Comparison of ENCODE assay signal across 15 cellular contexts in genomic region chr17:78785011-78785662, GRCh38. TPM values are rescaled to one million over a fixed set of nuclear protein-coding genes. Genes with fewer than 3 reads are reported as not detected.
A peak's percentile ranks its signal among the peaks of the same experiment; 100 is the strongest.
DNase-seq lines count a peak whose midpoint lies in the region; ATAC-seq and TF ChIP-seq lines count a peak whose summit lies in the region.
"Had no signal": no experiment of that assay in that cellular context is flagged by ENCODE, and none has a peak within 500 bp of the region (broad histone marks: within the 10 kb centered on the region; RNA-seq: fewer than 3 reads in every experiment).

No MANE protein-coding gene starts in this region.

- no peak overlapping the region for H2BK5ac ChIP-seq in H9 (ENCODE audit: insufficient read length, low read length)

- no peak for ATAC-seq in CD8-positive, alpha-beta T cell
- no peak for ATAC-seq in activated naive CD8-positive, alpha-beta T cell treated with anti-CD3 and anti-CD28 coated beads, Interleukin-2, amount 50 U/mL, for 24 hours
- ATAC-seq in natural killer cell treated with Interleukin-12 subunit alpha and Interleukin-12 subunit beta and Interleukin-15 and Interleukin-18, amount 100 ng/mL, for 72 hours: no peak
- ATAC-seq in activated CD4-positive, CD25-positive, alpha-beta regulatory T cell treated with anti-CD3 and anti-CD28 coated beads, Interleukin-2, amount 50 U/mL, for 24 hours: no peak
- no peak for ATAC-seq in heart right ventricle

- H3K4me1 ChIP-seq in CD8-positive, alpha-beta T cell (ENCODE audit: insufficient read depth, low read length): peaks cover 73% of the 10 kb centered on the region
- H3K4me1 ChIP-seq in heart right ventricle (peaks cover 0 to 39% (median 31%) of the 10 kb centered on the region in 9 donors), H9 (ENCODE audit: insufficient read depth, low read length) (no peaks in the 10 kb centered on the region; the same call in 1 of the 2 replicates)

- H4K20me1 ChIP-seq in H9 (ENCODE audit: control insufficient read depth, insufficient read depth, insufficient read length): no peaks in the 10 kb centered on the region

- H3K27ac ChIP-seq in CD8-positive, alpha-beta T cell (ENCODE audit: low read depth, low read length): no peak overlapping the region
- peak overlapping the region; percentile 41 for H3K27ac ChIP-seq in KOPT-K1 (ENCODE audit: low read depth, low read length, poor library complexity, severe bottlenecking)
- H3K27ac ChIP-seq in heart right ventricle: peak overlapping the region in 1 of 10 donors; percentile 26
- no peak overlapping the region for H3K27ac ChIP-seq in H9 (ENCODE audit: insufficient read length, low read depth, low read length)
- H3K27ac ChIP-seq: C4-2B, GM23248 had no signal

- no peaks in the 10 kb centered on the region for H3K23me2 ChIP-seq in H9 (ENCODE audit: insufficient read length, low read depth, low read length, poor library complexity, severe bottlenecking)

- H3K9me3 Mint-ChIP-seq in CD8-positive, alpha-beta T cell: no peaks in the 10 kb centered on the region
- H3K9me3 Mint-ChIP-seq in activated naive CD8-positive, alpha-beta T cell treated with anti-CD3 and anti-CD28 coated beads, Interleukin-2, amount 50 U/mL, for 24 hours: no peaks in the 10 kb centered on the region
- no peaks in the 10 kb centered on the region for H3K9me3 Mint-ChIP-seq in natural killer cell treated with Interleukin-12 subunit alpha and Interleukin-12 subunit beta and Interleukin-15 and Interleukin-18, amount 100 ng/mL, for 72 hours
- no peaks in the 10 kb centered on the region for H3K9me3 Mint-ChIP-seq in H9

- H3K18ac ChIP-seq in H9 (ENCODE audit: insufficient read length, low read depth, low read length): no peak overlapping the region

- no peaks in the 10 kb centered on the region for H3K79me1 ChIP-seq in H9 (ENCODE audit: insufficient read depth, low read depth, low read length, poor library complexity, severe bottlenecking)

- H2AK5ac ChIP-seq in H9 (ENCODE audit: insufficient read length, low read length): no peak overlapping the region

- no peak overlapping the region for H3T11ph ChIP-seq in H9 (ENCODE audit: low read length)

- no peak overlapping the region for H4K91ac ChIP-seq in H9 (ENCODE audit: insufficient read length, low read depth, low read length)

- 84 to 91% methylated on average over 12 of the region's 12 CpGs for whole genome bisulfite sequencing in heart right ventricle, 2 donors
- no CpG with 5 or more reads among the region's 12 CpGs for WGBS in H9 (ENCODE audit: extremely low coverage, insufficient read length, low lambda C conversion rate)

- CTCF ChIA-PET in CD8-positive, alpha-beta T cell (lab: Charles Lee): interaction anchor here (0.8 to 8.1 kb wide), 5 partner anchors 14 to 75 kb away, joined by 3 to 61 read pairs (median 3); no protein-coding TSS in a partner anchor

- H3K79me2 ChIP-seq in H9 (ENCODE audit: insufficient read depth, low read length): no peaks in the 10 kb centered on the region

- H3K36me3 Mint-ChIP-seq in CD8-positive, alpha-beta T cell: peaks cover 15% of the 10 kb centered on the region
- H3K36me3 Mint-ChIP-seq in activated naive CD8-positive, alpha-beta T cell treated with anti-CD3 and anti-CD28 coated beads, Interleukin-2, amount 50 U/mL, for 24 hours (ENCODE audit: low read depth): peaks cover 7% of the 10 kb centered on the region
- H3K36me3 Mint-ChIP-seq in natural killer cell treated with Interleukin-12 subunit alpha and Interleukin-12 subunit beta and Interleukin-15 and Interleukin-18, amount 100 ng/mL, for 72 hours: no peaks in the 10 kb centered on the region
- H3K36me3 Mint-ChIP-seq in H9 (ENCODE audit: insufficient read depth in 1 of 3, low read depth in 3 of 3): peaks cover 0 to 19% (median 8%) of the 10 kb centered on the region in 3 experiments; a peak in 5 of 7 replicates

- intact Hi-C loops in CD8-positive, alpha-beta T cell (cut with DNase I, micrococcal nuclease): loop anchor here in 1 of 2 experiments (10.0 kb wide), 1 partner anchor 530 kb away; no protein-coding TSS in a partner anchor
- intact Hi-C loops in heart right ventricle (cut with DNase I): no loop called here

- H3K27me3 Mint-ChIP-seq in CD8-positive, alpha-beta T cell (ENCODE audit: low read depth): no peaks in the 10 kb centered on the region
- H3K27me3 Mint-ChIP-seq in activated naive CD8-positive, alpha-beta T cell treated with anti-CD3 and anti-CD28 coated beads, Interleukin-2, amount 50 U/mL, for 24 hours: no peaks in the 10 kb centered on the region
- no peaks in the 10 kb centered on the region for H3K27me3 Mint-ChIP-seq in natural killer cell treated with Interleukin-12 subunit alpha and Interleukin-12 subunit beta and Interleukin-15 and Interleukin-18, amount 100 ng/mL, for 72 hours
- H3K27me3 Mint-ChIP-seq in H9 (ENCODE audit: low read depth): no peaks in the 10 kb centered on the region; the same call in 1 of the 2 replicates

- H3K27ac Mint-ChIP-seq in CD8-positive, alpha-beta T cell: peak overlapping the region; percentile 76
- H3K27ac Mint-ChIP-seq in activated naive CD8-positive, alpha-beta T cell treated with anti-CD3 and anti-CD28 coated beads, Interleukin-2, amount 50 U/mL, for 24 hours: peak overlapping the region; percentile 42
- peak overlapping the region; percentile 42 to 68 for H3K27ac Mint-ChIP-seq in natural killer cell treated with Interleukin-12 subunit alpha and Interleukin-12 subunit beta and Interleukin-15 and Interleukin-18, amount 100 ng/mL, for 72 hours
- H3K27ac Mint-ChIP-seq in H9: no peak overlapping the region

- no peak overlapping the region for H2BK12ac ChIP-seq in H9 (ENCODE audit: insufficient read length, low read depth, low read length)

- no peak overlapping the region for H3K4me3 ChIP-seq in CD8-positive, alpha-beta T cell (ENCODE audit: low read depth, low read length)
- H3K4me3 ChIP-seq in heart right ventricle: no peak overlapping the region
- H3K4me3 ChIP-seq: GM23248 had no signal

- POLR2A ChIA-PET in CD8-positive, alpha-beta T cell (lab: Charles Lee): interaction anchor here (0.7 to 1.2 kb wide), 6 partner anchors 14 to 105 kb away, joined by 3 to 6 read pairs (median 3); no protein-coding TSS in a partner anchor

- H3K56ac ChIP-seq in H9 (ENCODE audit: insufficient read length, low read depth, low read length): no peak overlapping the region

- no peaks in the 10 kb centered on the region for H3K9me3 ChIP-seq in CD8-positive, alpha-beta T cell (ENCODE audit: low read length)
- H3K9me3 ChIP-seq in KOPT-K1 (ENCODE audit: insufficient read depth, low read length, poor library complexity, severe bottlenecking) (no peaks in the 10 kb centered on the region), heart right ventricle (no peaks in the 10 kb centered on the region), H9 (ENCODE audit: control insufficient read depth, low read depth, low read length) (no peaks in the 10 kb centered on the region)

- no peaks in the 10 kb centered on the region for H3K36me3 ChIP-seq in CD8-positive, alpha-beta T cell (ENCODE audit: insufficient read depth, low read length)
- H3K36me3 ChIP-seq in KOPT-K1 (ENCODE audit: insufficient read depth, low read length) (peaks cover 6% of the 10 kb centered on the region; the same call in 1 of the 2 replicates), heart right ventricle (peaks cover 0 to 3% (median 0%) of the 10 kb centered on the region in 9 donors)

- H3K27me3 ChIP-seq in CD8-positive, alpha-beta T cell (ENCODE audit: insufficient read depth, low read length): no peaks in the 10 kb centered on the region
- H3K27me3 ChIP-seq in heart right ventricle (no peaks in the 10 kb centered on the region), H9 (ENCODE audit: insufficient read depth, low read length) (no peaks in the 10 kb centered on the region)

- peaks cover 57% of the 10 kb centered on the region for H3K4me1 Mint-ChIP-seq in CD8-positive, alpha-beta T cell (ENCODE audit: low read depth)
- H3K4me1 Mint-ChIP-seq in activated naive CD8-positive, alpha-beta T cell treated with anti-CD3 and anti-CD28 coated beads, Interleukin-2, amount 50 U/mL, for 24 hours: peaks cover 46% of the 10 kb centered on the region
- peaks cover 40 to 47% of the 10 kb centered on the region in 2 donors for H3K4me1 Mint-ChIP-seq in natural killer cell treated with Interleukin-12 subunit alpha and Interleukin-12 subunit beta and Interleukin-15 and Interleukin-18, amount 100 ng/mL, for 72 hours (ENCODE audit: low read depth in 2 of 2)
- H3K4me1 Mint-ChIP-seq in H9: peaks cover 27 to 34% of the 10 kb centered on the region in 2 experiments

- H3K4me3 Mint-ChIP-seq in CD8-positive, alpha-beta T cell: peak overlapping the region; percentile 60
- H3K4me3 Mint-ChIP-seq in activated naive CD8-positive, alpha-beta T cell treated with anti-CD3 and anti-CD28 coated beads, Interleukin-2, amount 50 U/mL, for 24 hours: no peak overlapping the region
- peak overlapping the region; percentile 63 for H3K4me3 Mint-ChIP-seq in natural killer cell treated with Interleukin-12 subunit alpha and Interleukin-12 subunit beta and Interleukin-15 and Interleukin-18, amount 100 ng/mL, for 72 hours
- H3K4me3 Mint-ChIP-seq in H9: no peak overlapping the region; a peak in 1 of 5 replicates

- no peak overlapping the region for H3K9ac ChIP-seq in H9 (ENCODE audit: extremely low read depth, insufficient read length, low read length)
- H3K9ac ChIP-seq: GM23248 had no signal

- H2BK120ac ChIP-seq in H9 (ENCODE audit: low read depth, low read length, poor library complexity, severe bottlenecking): no peak overlapping the region

- H2BK15ac ChIP-seq in H9 (ENCODE audit: low read depth, low read length): no peak overlapping the region

- no peak overlapping the region for H3K14ac ChIP-seq in H9 (ENCODE audit: insufficient read depth, low read length)

- H2BK20ac ChIP-seq in H9 (ENCODE audit: low read depth, low read length, poor library complexity, severe bottlenecking): no peak overlapping the region

- H2AFZ ChIP-seq in H9 (ENCODE audit: low read length): no peak overlapping the region
- H2AFZ ChIP-seq: GM23248 had no signal

- no peak overlapping the region for H3K4ac ChIP-seq in H9 (ENCODE audit: low read depth, low read length)

- H4K8ac ChIP-seq in H9 (replicated peaks; ENCODE audit: insufficient read length, low read depth, low read length): no peak overlapping the region

- no peak overlapping the region for H3K4me2 ChIP-seq in H9 (ENCODE audit: insufficient read depth, insufficient read length, low read length)

- no peak for TF ChIP-seq CTCF in CD8-positive, alpha-beta T cell (IDR thresholded peaks at IDR 0.05)
- TF ChIP-seq CTCF in heart right ventricle (IDR thresholded peaks at IDR 0.05): no peak
- TF ChIP-seq CTCF in H9 (conservative IDR thresholded peaks at IDR 0.05): no peak

- H4K5ac ChIP-seq in H9 (ENCODE audit: insufficient read length, low read depth, low read length): no peak overlapping the region

- no peak overlapping the region for H3K23ac ChIP-seq in H9 (ENCODE audit: insufficient read length, low read depth, low read length)

- DNase-seq in CD8-positive, alpha-beta T cell: no peak
- no peak for DNase-seq in activated naive CD8-positive, alpha-beta T cell treated with anti-CD3 and anti-CD28 coated beads, Interleukin-2, amount 50 U/mL, for 24 hours
- DNase-seq in natural killer cell treated with Interleukin-12 subunit alpha and Interleukin-12 subunit beta and Interleukin-15 and Interleukin-18, amount 100 ng/mL, for 72 hours (ENCODE audit: low spot score): peak; percentile 60
- DNase-seq in NCI-H146 treated with DMSO at 0.1 percent for 48 hours (lab: John Stamatoyannopoulos, UW; ENCODE audit: unreplicated experiment) (no peak), heart right ventricle (no peak), H9 (no peak)
- DNase-seq: activated CD4-positive, alpha-beta T cell treated with anti-CD3 and anti-CD28 coated beads, Interleukin-2, amount 50 U/mL, for 1 hour; activated gamma-delta T cell treated with Interleukin-2 at 50 U/mL for 16 hours; GM23248; midbrain; NCI-H1048; NK-92 treated with Interleukin-12 subunit alpha and Interleukin-12 subunit beta, amount 100 ng/mL, for 24 hours had no signal

RNA-seq across cellular contexts. Expression of gene CYTH1, which starts 3.1 kb away (rescaled TPM):
- total RNA-seq in CD8-positive, alpha-beta T cell: 100 to 1,000 TPM; 475 to 490 TPM
- 100 to 1,000 TPM; 111 to 149 TPM for total RNA-seq in natural killer cell treated with Interleukin-12 subunit alpha and Interleukin-12 subunit beta and Interleukin-15 and Interleukin-18, amount 100 ng/mL, for 72 hours
- total RNA-seq in heart right ventricle (10 to 100 TPM; 23.5 to 46.9 (median 34.8) TPM), H9 (2021) (9.7 and 11.2 TPM in 2 replicates)
- polyA plus RNA-seq in heart right ventricle: 10 to 100 TPM; 22.3 to 31.5 TPM

RNA-seq across cellular contexts. Expression of gene USP36, which starts 55.5 kb away (rescaled TPM):
- 100 to 1,000 TPM; 755 to 805 TPM for total RNA-seq in CD8-positive, alpha-beta T cell
- total RNA-seq in natural killer cell treated with Interleukin-12 subunit alpha and Interleukin-12 subunit beta and Interleukin-15 and Interleukin-18, amount 100 ng/mL, for 72 hours: 100 to 1,000 TPM in 1 of 2 donors, 10 to 100 TPM in 1; 75.2 to 154 TPM
- total RNA-seq in heart right ventricle (10 to 100 TPM; 20.1 to 28.8 (median 24.9) TPM), H9 (2021) (101 and 106 TPM in 2 replicates)
- 10 to 100 TPM; 10.0 to 15.4 TPM for polyA plus RNA-seq in heart right ventricle

Comparison
In these comparisons a context has a peak if more than half of its experiments do, and no peak if none do; other contexts are left out.
1. H3K27ac Mint-ChIP-seq: peak in CD8-positive, alpha-beta T cell (single experiment), activated naive CD8-positive, alpha-beta T cell treated with anti-CD3 and anti-CD28 coated beads, Interleukin-2, amount 50 U/mL, for 24 hours (single experiment) and natural killer cell treated with Interleukin-12 subunit alpha and Interleukin-12 subunit beta and Interleukin-15 and Interleukin-18, amount 100 ng/mL, for 72 hours (2 of 2); none in H9 (0 of 3).
2. H3K4me3 Mint-ChIP-seq: peak in CD8-positive, alpha-beta T cell (single experiment) and natural killer cell treated with Interleukin-12 subunit alpha and Interleukin-12 subunit beta and Interleukin-15 and Interleukin-18, amount 100 ng/mL, for 72 hours (single experiment); none in activated naive CD8-positive, alpha-beta T cell treated with anti-CD3 and anti-CD28 coated beads, Interleukin-2, amount 50 U/mL, for 24 hours (single experiment) and H9 (0 of 2).